Comparison of ENCODE assay signal across 8 cellular contexts in genomic region chr1:182839209-182840065, GRCh38. TPM values are rescaled to one million over a fixed set of nuclear protein-coding genes. Genes with fewer than 3 reads are reported as not detected.
DNase-seq lines count a peak whose midpoint lies in the region; ATAC-seq, FAIRE-seq and TF ChIP-seq lines count a peak whose summit lies in the region.

TSS of gene DHX9 (plus strand) at chr1:182839347. CDS start at chr1:182842567, 3,220 bp downstream.

- H2AFZ ChIP-seq in OCI-LY1 (ENCODE audit: low read length), result no peak within 1 kb of the TSS; the same call in 1 of the 2 replicates
- peak within 1 kb of the TSS; percentile 94 for H2AFZ ChIP-seq in endothelial cell of umbilical vein (ENCODE audit: low read depth, low read length)

- H3K4me2 ChIP-seq in OCI-LY1 (ENCODE audit: low read length) (peak within 1 kb of the TSS; percentile 92), endothelial cell of umbilical vein (ENCODE audit: insufficient read depth, low read length) (peak within 1 kb of the TSS; percentile 80)

- CTCF ChIA-PET in endothelial cell of umbilical vein (lab: Charles Lee), result interaction anchor here (0.8 to 1.6 kb wide), 5 partner anchors 9 to 244 kb away, joined by 4 read pairs; no protein-coding TSS in a partner anchor

- H4K20me1 ChIP-seq in OCI-LY1 (ENCODE audit: insufficient read depth, low read length) (peaks cover 14% of the 10 kb centered on the region), endothelial cell of umbilical vein (replicated peaks; ENCODE audit: control insufficient read depth, extremely low read depth, insufficient read depth, low read length) (peaks cover 12% of the 10 kb centered on the region)

- POLR2A ChIA-PET in endothelial cell of umbilical vein (lab: Charles Lee), result no interaction called here

- H3K4me3 ChIP-seq in OCI-LY1 (ENCODE audit: low read depth, low read length, poor library complexity, severe bottlenecking) (peak within 1 kb of the TSS; percentile 95), endothelial cell of umbilical vein (replicated peaks in 1 of 3; ENCODE audit: insufficient read depth in 1 of 3, low read depth in 1 of 3, low read length in 3 of 3) (peak within 1 kb of the TSS; percentile 68 to 96 (median 88))

- intact Hi-C loops in endothelial cell of umbilical vein (cut with micrococcal nuclease), result loop anchor here (1.0 to 2.0 kb wide), 2 partner anchors 50 to 239 kb away; partner anchors contain the start of gene NPL

- FAIRE-seq in D721Med (lab: Jason Lieb, UNC) (peak; percentile 56), endothelial cell of umbilical vein (lab: Jason Lieb, UNC) (peak; percentile 98)

- H3K9ac ChIP-seq in OCI-LY1 (ENCODE audit: low read length), result peak within 1 kb of the TSS; percentile 90
- H3K9ac ChIP-seq in endothelial cell of umbilical vein (replicated peaks; ENCODE audit: extremely low read depth, insufficient read depth, low read length), result peak within 1 kb of the TSS; percentile 86

- H3K27me3 ChIP-seq in OCI-LY1 (ENCODE audit: insufficient read depth, low read length) (no peaks in the 10 kb centered on the region), endothelial cell of umbilical vein (ENCODE audit: control insufficient read depth in 2 of 2, insufficient read depth in 2 of 2, low read length in 2 of 2) (no peaks in the 10 kb centered on the region)

- H3K36me3 ChIP-seq in OCI-LY1 (ENCODE audit: insufficient read depth, low read length) (peaks cover 46% of the 10 kb centered on the region), endothelial cell of umbilical vein (ENCODE audit: control insufficient read depth in 2 of 2, extremely low read depth in 1 of 2, insufficient read depth in 2 of 2, low read length in 2 of 2) (peaks cover 4 to 7% of the 10 kb centered on the region in 2 experiments)

- H3K9me1 ChIP-seq in endothelial cell of umbilical vein (replicated peaks; ENCODE audit: control insufficient read depth, extremely low read depth, insufficient read depth, low read length), result no peaks in the 10 kb centered on the region

- TSS peak; percentile 26 for BruUV-seq in endothelial cell of umbilical vein (replicated peaks; lab: Mats Ljungman, UMichigan)

- DNase-seq in D721Med (ENCODE audit: insufficient read length, low spot score) (peak; percentile 88), HuH-7 (ENCODE audit: low spot score) (peak; percentile 84), endothelial cell of umbilical vein (ENCODE audit: low read depth, low spot score) (peak; percentile 92), middle frontal gyrus (ENCODE audit: extremely low spot score, low spot score) (peak; percentile 80)
- peak; percentile 99 for DNase-seq in activated CD8-positive, alpha-beta memory T cell treated with anti-CD3 and anti-CD28 coated beads, Interleukin-2, amount 50 U/mL, for 48 hours
- peak; percentile 94 to 95 for DNase-seq in stimulated activated CD8-positive, alpha-beta memory T cell treated with anti-CD3 and anti-CD28 coated beads, Interleukin-2, amount 100 ng/mL, for 48 hours (ENCODE audit: low read depth in 2 of 2)

- H3K27ac ChIP-seq in OCI-LY1 (ENCODE audit: low read depth, low read length, poor library complexity, severe bottlenecking) (peak within 1 kb of the TSS; percentile 92), endothelial cell of umbilical vein (ENCODE audit: insufficient read depth, low read depth, low read length) (peak within 1 kb of the TSS; percentile 78)

- peaks cover 29% of the 10 kb centered on the region for H3K4me1 ChIP-seq in OCI-LY1 (ENCODE audit: insufficient read depth, low read length, severe bottlenecking)
- peaks cover 23% of the 10 kb centered on the region for H3K4me1 ChIP-seq in endothelial cell of umbilical vein (ENCODE audit: control insufficient read depth, extremely low read depth, insufficient read depth, low read length)

- peak; percentile 99 for TF ChIP-seq POLR2A in endothelial cell of umbilical vein (IDR thresholded peaks at IDR 0.05; ENCODE audit: low read depth, low read length)

- H3K79me2 ChIP-seq in OCI-LY1 (ENCODE audit: insufficient read depth, low read length) (peaks cover 48% of the 10 kb centered on the region), endothelial cell of umbilical vein (ENCODE audit: control insufficient read depth, insufficient read depth, low read length) (peaks cover 50% of the 10 kb centered on the region)

- H3K9me3 ChIP-seq in OCI-LY1 (ENCODE audit: low read length) (no peaks in the 10 kb centered on the region), endothelial cell of umbilical vein (replicated peaks; ENCODE audit: control insufficient read depth, insufficient read depth, low read length) (no peaks in the 10 kb centered on the region)

- peak; percentile 79 for ATAC-seq in GM21515 (IDR thresholded peaks at IDR 0.05; ENCODE audit: unreplicated experiment)

- H3K9me2 ChIP-seq in OCI-LY1 (ENCODE audit: low read depth, low read length), result no peaks in the 10 kb centered on the region

- dilution Hi-C loops in endothelial cell of umbilical vein (cut with MboI; ENCODE audit: extremely low pct_ligation_motif_present, low sequenced_read_pairs), result no loop called here

- H3F3A ChIP-seq in OCI-LY1 (ENCODE audit: insufficient read depth, low read length), result no peaks in the 10 kb centered on the region

- TF ChIP-seq CTCF in D721Med (IDR thresholded peaks at IDR 0.05; ENCODE audit: insufficient read depth, missing control alignments) (no peak), OCI-LY1 (IDR thresholded peaks at IDR 0.05; ENCODE audit: low read length) (peak; percentile 23; the same call in 1 of the 2 replicates), endothelial cell of umbilical vein (IDR thresholded peaks at IDR 0.05; ENCODE audit: extremely low read depth in 1 of 2, insufficient read depth in 1 of 2, low read depth in 1 of 2, low read length in 2 of 2) (peak in 1 of 2 donors; percentile 23)

TF ChIP-seq in endothelial cell of umbilical vein, 7 proteins besides CTCF, POLR2A, EP300 and RAD21:
- TF ChIP-seq JUN (IDR thresholded peaks at IDR 0.05; ENCODE audit: borderline replicate concordance, insufficient read depth, insufficient read length, low read depth), result no peak
- peak; percentile 23 for TF ChIP-seq GATA2 (IDR thresholded peaks at IDR 0.05; ENCODE audit: insufficient read depth, insufficient read length, low read depth, low read length)
- peak; percentile 99 for TF ChIP-seq POLR2AphosphoS5 (IDR thresholded peaks at IDR 0.05; ENCODE audit: insufficient read depth, low read depth, low read length)
- peak; percentile 65 for TF ChIP-seq MAX (IDR thresholded peaks at IDR 0.05; ENCODE audit: insufficient read depth, insufficient read length)
- TF ChIP-seq MYC (IDR thresholded peaks at IDR 0.05; ENCODE audit: low read depth, low read length), result no peak

RNA-seq across cellular contexts. Expression of gene DHX9, which starts in this region (rescaled TPM):
- total RNA-seq in endothelial cell of umbilical vein, result 219 and 220 TPM in 2 replicates
- 93.1 and 142 TPM in 2 replicates for polyA plus RNA-seq in endothelial cell of umbilical vein
- 150 and 175 TPM in 2 replicates for polyA plus RNA-seq in endothelial cell of umbilical vein (2011; cell fraction: cytosol; rRNA removed)
- polyA plus RNA-seq in endothelial cell of umbilical vein (2011; cell fraction: nucleus; rRNA removed), result 203 and 301 TPM in 2 replicates
- 107 and 168 TPM in 2 replicates for polyA plus RNA-seq in endothelial cell of umbilical vein (2012)
- polyA minus RNA-seq in endothelial cell of umbilical vein, result 261 and 270 TPM in 2 replicates
- polyA minus RNA-seq in endothelial cell of umbilical vein (2011; cell fraction: cytosol; rRNA and poly(A)+ RNA removed), result 116 TPM
- polyA minus RNA-seq in endothelial cell of umbilical vein (2011; cell fraction: nucleus; rRNA and poly(A)+ RNA removed), result 173 and 247 TPM in 2 replicates

Comparison
In these comparisons a context has a peak if more than half of its experiments do, and no peak if none do; other contexts are left out.
1. Peak in every context shown above with its lines: DNase-seq, ATAC-seq, H3K4me3 ChIP-seq and H3K27ac ChIP-seq.